In the genomic region with DNA sequence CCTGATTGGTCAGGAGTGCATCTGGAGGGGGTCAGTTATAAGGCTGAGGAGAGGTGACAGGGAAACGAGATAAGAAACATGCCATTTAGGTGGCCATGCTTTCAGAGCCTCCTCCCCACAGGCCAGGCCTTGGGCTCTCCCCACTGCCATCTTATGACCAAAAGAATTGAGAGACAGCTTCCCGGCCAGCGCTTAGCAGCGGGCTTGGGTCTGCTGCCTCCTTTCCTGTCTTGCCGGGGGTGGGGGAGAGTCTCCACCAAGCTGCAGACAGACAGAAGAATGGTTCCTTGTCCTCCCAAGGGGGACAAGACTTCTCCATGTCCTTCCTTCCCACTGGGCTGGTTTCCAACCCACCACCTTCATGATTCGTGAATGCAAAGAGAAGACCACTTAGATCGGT, we compare ENCODE assay signal across 24 cellular contexts.
DNase-seq lines count a peak whose midpoint lies in the region; ATAC-seq and TF ChIP-seq lines count a peak whose summit lies in the region.
"Had no signal": no experiment of that assay in that cellular context is flagged by ENCODE, and none has a peak within 500 bp of the region (broad histone marks: within the 10 kb centered on the region; RNA-seq: fewer than 3 reads in every experiment).

No MANE protein-coding gene starts in this region.

- H3K9me3 ChIP-seq in cardiac muscle cell (ENCODE audit: low read depth) (no peaks in the 10 kb centered on the region), parathyroid adenoma (ENCODE audit: control insufficient read depth, low read length) (no peaks in the 10 kb centered on the region), upper lobe of left lung (no peaks in the 10 kb centered on the region), MG63 (no peaks in the 10 kb centered on the region)
- H3K9me3 ChIP-seq: Caco-2, left lung, tibial nerve had no signal

- peaks cover 6% of the 10 kb centered on the region for H3K79me2 ChIP-seq in parathyroid adenoma

- H2AFZ ChIP-seq in parathyroid adenoma = no peak overlapping the region

- no peak for ATAC-seq in Right ventricle myocardium inferior
- ATAC-seq in upper lobe of left lung (ENCODE audit: low FRiP score in 2 of 2) = no peak
- ATAC-seq in HG03139 (IDR thresholded peaks at IDR 0.05; ENCODE audit: unreplicated experiment) = no peak
- ATAC-seq: activated CD4-positive, CD25-positive, alpha-beta regulatory T cell treated with anti-CD3 and anti-CD28 coated beads, Interleukin-2, amount 50 U/mL, for 24 hours; left lung; stimulated activated memory B cell treated with anti-CD40 and anti-IgM and Interleukin-4, amounts not matched to agents 10 μg/mL and 1 μg/mL and 100 μg/mL, for 72 hours had no signal

- H3K36me3 ChIP-seq in cardiac muscle cell (no peaks in the 10 kb centered on the region), parathyroid adenoma (ENCODE audit: control insufficient read depth, insufficient read depth, low read length) (no peaks in the 10 kb centered on the region), upper lobe of left lung (peaks cover 0 to 2% (median 0%) of the 10 kb centered on the region in 4 donors), MG63 (no peaks in the 10 kb centered on the region)
- H3K36me3 ChIP-seq: left lung had no signal

- H3K9ac ChIP-seq in parathyroid adenoma = no peak overlapping the region

- no peak for TF ChIP-seq CTCF in cardiac muscle cell (IDR thresholded peaks at IDR 0.05; ENCODE audit: low read depth, low read length)
- no peak for TF ChIP-seq CTCF in parathyroid adenoma (IDR thresholded peaks at IDR 0.05)
- TF ChIP-seq CTCF in upper lobe of left lung (IDR thresholded peaks at IDR 0.05) = no peak

- H3K27ac ChIP-seq in cardiac muscle cell (peak overlapping the region; percentile 98), layer of hippocampus (ENCODE audit: low read depth, low read length) (peak overlapping the region; percentile 12), parathyroid adenoma (peak overlapping the region; percentile 46), upper lobe of left lung (peak overlapping the region in 3 of 4 donors; percentile 75 to 86 (median 84))
- H3K27ac ChIP-seq: RWPE1 had no signal

- H3K4me3 ChIP-seq in cardiac muscle cell = no peak overlapping the region
- H3K4me3 ChIP-seq in parathyroid adenoma (ENCODE audit: low read depth, low read length) = no peak overlapping the region
- no peak overlapping the region for H3K4me3 ChIP-seq in upper lobe of left lung
- H3K4me3 ChIP-seq in MG63 = no peak overlapping the region
- H3K4me3 ChIP-seq: left lung, tibial nerve had no signal

- no peak overlapping the region for H3K4me2 ChIP-seq in parathyroid adenoma (ENCODE audit: low read length)

- H3K27me3 ChIP-seq in cardiac muscle cell (no peaks in the 10 kb centered on the region), layer of hippocampus (ENCODE audit: control insufficient read depth, insufficient read depth, low read length) (no peaks in the 10 kb centered on the region), parathyroid adenoma (ENCODE audit: control insufficient read depth, insufficient read depth, low read length) (no peaks in the 10 kb centered on the region), upper lobe of left lung (no peaks in the 10 kb centered on the region), MG63 (no peaks in the 10 kb centered on the region)
- H3K27me3 ChIP-seq: left lung, tibial nerve had no signal

- DNase-seq in cardiac muscle cell (ENCODE audit: low read depth in 1 of 2, low spot score in 1 of 2) (no peak), Right ventricle myocardium inferior (ENCODE audit: missing footprints) (no peak), upper lobe of left lung (no peak), HT-29 (ENCODE audit: low spot score) (no peak), MG63 (no peak)
- DNase-seq: 8988T; activated naive CD4-positive, alpha-beta T cell treated with anti-CD3 and anti-CD28 coated beads, Interleukin-2, amount 10 ng/mL, durations not matched to agents 7 days and 5 days; activated T-cell treated with anti-CD3 and anti-CD28 coated beads, Interleukin-2, amount 50 U/mL, for 24 hours; AML-193; Caco-2; effector CD4-positive, alpha-beta T cell; left lung; NCI-H1436 treated with DMSO at 0.1 percent for 48 hours; NCI-H2171; NCI-H526 treated with DMSO at 0.1 percent for 48 hours; occipital lobe; SW 1271 had no signal

- TF ChIP-seq POLR2A in upper lobe of left lung (IDR thresholded peaks at IDR 0.05) = no peak

- intact Hi-C loops in Right ventricle myocardium inferior (cut with DNase I) = loop anchor here (5.0 to 10.0 kb wide), 5 partner anchors 48 to 395 kb away; no protein-coding TSS in a partner anchor

- TF ChIP-seq EP300 in upper lobe of left lung (IDR thresholded peaks at IDR 0.05) = no peak

- peaks cover 80% of the 10 kb centered on the region for H3K4me1 ChIP-seq in cardiac muscle cell (ENCODE audit: low read depth)
- peaks cover 28% of the 10 kb centered on the region for H3K4me1 ChIP-seq in parathyroid adenoma
- H3K4me1 ChIP-seq in upper lobe of left lung = peaks cover 64 to 73% (median 71%) of the 10 kb centered on the region in 4 donors

- 74 to 83% methylated on average over 7 of the region's 7 CpGs for WGBS in upper lobe of left lung, 2 donors

Comparison
In these comparisons a context has a peak if more than half of its experiments do, and no peak if none do; other contexts are left out.
1. H3K27ac ChIP-seq: peak in every context shown above with its lines; median percentile 98 in cardiac muscle cell; 84 in upper lobe of left lung; 46 in parathyroid adenoma; 12 in layer of hippocampus.